ENCODE assay signal across 16 cellular contexts in genomic region chr1:224267922-224268321, GRCh38.
"Had no signal": no experiment of that assay in that cellular context is flagged by ENCODE, and none has a peak within 500 bp of the region (broad histone marks: within the 10 kb centered on the region; RNA-seq: fewer than 3 reads in every experiment).

No MANE protein-coding gene starts in this region.

- H3K27ac ChIP-seq: body of pancreas had no signal

- H3K9me3 ChIP-seq: body of pancreas had no signal

- H3K27ac Mint-ChIP-seq: activated naive CD4-positive, alpha-beta T cell treated with anti-CD3 and anti-CD28 coated beads, Interleukin-2, amount 50 U/mL, for 24 hours; activated T-cell treated with anti-CD3 and anti-CD28 coated beads, Interleukin-2, amount 50 U/mL, for 24 hours; dendritic cell treated with granulocyte-macrophage colony-stimulating factor and Interleukin-4, amounts not matched to agents 40 ng/mL and 50 ng/mL, for 4 days; natural killer cell; progenitor cell of endocrine pancreas; WTC11 had no signal

- H3K4me1 Mint-ChIP-seq: central memory CD8-positive, alpha-beta T cell; natural killer cell; WTC11 had no signal

- H3K27me3 ChIP-seq: body of pancreas had no signal

- H3K4me1 ChIP-seq: body of pancreas had no signal

- H3K9me3 Mint-ChIP-seq: activated naive CD4-positive, alpha-beta T cell treated with anti-CD3 and anti-CD28 coated beads, Interleukin-2, amount 50 U/mL, for 24 hours; activated T-cell treated with anti-CD3 and anti-CD28 coated beads, Interleukin-2, amount 50 U/mL, for 24 hours; central memory CD8-positive, alpha-beta T cell; dendritic cell treated with granulocyte-macrophage colony-stimulating factor and Interleukin-4, amounts not matched to agents 40 ng/mL and 50 ng/mL, for 4 days; natural killer cell; WTC11 had no signal

- ATAC-seq: body of pancreas, natural killer cell, right cardiac atrium, WTC11 had no signal

- DNase-seq: activated CD4-positive, alpha-beta T cell treated with anti-CD3 and anti-CD28 coated beads for 48 hours; activated CD8-positive, alpha-beta memory T cell treated with anti-CD3 and anti-CD28 coated beads, Interleukin-2, amount 10 ng/mL, durations not matched to agents 7 days and 5 days; activated effector memory CD4-positive, alpha-beta T cell treated with Interleukin-2 at 50 U/mL for 16 hours; activated T-cell treated with anti-CD3 and anti-CD28 coated beads, Interleukin-2, amount 50 U/mL, for 24 hours; amniotic stem cell; body of pancreas; hypothalamus; natural killer cell; occipital lobe; right cardiac atrium had no signal

- H3K27me3 Mint-ChIP-seq: activated CD8-positive, alpha-beta memory T cell treated with anti-CD3 and anti-CD28 coated beads, Interleukin-2, amount 10 ng/mL, durations not matched to agents 7 days and 5 days; activated naive CD4-positive, alpha-beta T cell treated with anti-CD3 and anti-CD28 coated beads, Interleukin-2, amount 50 U/mL, for 24 hours; activated T-cell treated with anti-CD3 and anti-CD28 coated beads, Interleukin-2, amount 50 U/mL, for 24 hours; central memory CD8-positive, alpha-beta T cell; dendritic cell treated with granulocyte-macrophage colony-stimulating factor and Interleukin-4, amounts not matched to agents 40 ng/mL and 50 ng/mL, for 4 days; progenitor cell of endocrine pancreas had no signal

- H3K4me3 ChIP-seq: body of pancreas, smooth muscle cell had no signal

- H3K4me2 ChIP-seq: smooth muscle cell had no signal

- H3K4me3 Mint-ChIP-seq: activated CD8-positive, alpha-beta memory T cell treated with anti-CD3 and anti-CD28 coated beads, Interleukin-2, amount 10 ng/mL, durations not matched to agents 7 days and 5 days; activated naive CD4-positive, alpha-beta T cell treated with anti-CD3 and anti-CD28 coated beads, Interleukin-2, amount 50 U/mL, for 24 hours; activated T-cell treated with anti-CD3 and anti-CD28 coated beads, Interleukin-2, amount 50 U/mL, for 24 hours; central memory CD8-positive, alpha-beta T cell; dendritic cell treated with granulocyte-macrophage colony-stimulating factor and Interleukin-4, amounts not matched to agents 40 ng/mL and 50 ng/mL, for 4 days; natural killer cell; WTC11 had no signal
